2 cellular contexts compared by ENCODE assay signal in genomic region chr11:68027667-68028066, GRCh38.
TF ChIP-seq lines count a peak whose summit lies in the region.

No MANE protein-coding gene starts in this region.

TF ChIP-seq in SK-N-SH, 30 proteins besides CTCF, POLR2A, EP300 and RAD21:
- TF ChIP-seq, protein P1, sequence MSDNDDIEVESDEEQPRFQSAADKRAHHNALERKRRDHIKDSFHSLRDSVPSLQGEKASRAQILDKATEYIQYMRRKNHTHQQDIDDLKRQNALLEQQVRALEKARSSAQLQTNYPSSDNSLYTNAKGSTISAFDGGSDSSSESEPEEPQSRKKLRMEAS (IDR thresholded peaks at IDR 0.05; ENCODE audit: low read depth), result no peak
- TF ChIP-seq FOXM1 (IDR thresholded peaks at IDR 0.05; ENCODE audit: low read depth), result no peak
- no peak for TF ChIP-seq SIN3A (IDR thresholded peaks at IDR 0.05; ENCODE audit: borderline replicate concordance, low read depth, low read length)
- TF ChIP-seq, protein P2, sequence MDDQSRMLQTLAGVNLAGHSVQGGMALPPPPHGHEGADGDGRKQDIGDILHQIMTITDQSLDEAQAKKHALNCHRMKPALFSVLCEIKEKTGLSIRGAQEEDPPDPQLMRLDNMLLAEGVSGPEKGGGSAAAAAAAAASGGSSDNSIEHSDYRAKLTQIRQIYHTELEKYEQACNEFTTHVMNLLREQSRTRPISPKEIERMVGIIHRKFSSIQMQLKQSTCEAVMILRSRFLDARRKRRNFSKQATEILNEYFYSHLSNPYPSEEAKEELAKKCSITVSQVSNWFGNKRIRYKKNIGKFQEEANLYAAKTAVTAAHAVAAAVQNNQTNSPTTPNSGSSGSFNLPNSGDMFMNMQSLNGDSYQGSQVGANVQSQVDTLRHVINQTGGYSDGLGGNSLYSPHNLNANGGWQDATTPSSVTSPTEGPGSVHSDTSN (IDR thresholded peaks at IDR 0.05), result no peak
- no peak for TF ChIP-seq TEAD4 (IDR thresholded peaks at IDR 0.05; ENCODE audit: borderline replicate concordance, insufficient read depth)
- TF ChIP-seq MXI1 (IDR thresholded peaks at IDR 0.05; ENCODE audit: low read depth, low read length), result no peak
- TF ChIP-seq, protein P3, sequence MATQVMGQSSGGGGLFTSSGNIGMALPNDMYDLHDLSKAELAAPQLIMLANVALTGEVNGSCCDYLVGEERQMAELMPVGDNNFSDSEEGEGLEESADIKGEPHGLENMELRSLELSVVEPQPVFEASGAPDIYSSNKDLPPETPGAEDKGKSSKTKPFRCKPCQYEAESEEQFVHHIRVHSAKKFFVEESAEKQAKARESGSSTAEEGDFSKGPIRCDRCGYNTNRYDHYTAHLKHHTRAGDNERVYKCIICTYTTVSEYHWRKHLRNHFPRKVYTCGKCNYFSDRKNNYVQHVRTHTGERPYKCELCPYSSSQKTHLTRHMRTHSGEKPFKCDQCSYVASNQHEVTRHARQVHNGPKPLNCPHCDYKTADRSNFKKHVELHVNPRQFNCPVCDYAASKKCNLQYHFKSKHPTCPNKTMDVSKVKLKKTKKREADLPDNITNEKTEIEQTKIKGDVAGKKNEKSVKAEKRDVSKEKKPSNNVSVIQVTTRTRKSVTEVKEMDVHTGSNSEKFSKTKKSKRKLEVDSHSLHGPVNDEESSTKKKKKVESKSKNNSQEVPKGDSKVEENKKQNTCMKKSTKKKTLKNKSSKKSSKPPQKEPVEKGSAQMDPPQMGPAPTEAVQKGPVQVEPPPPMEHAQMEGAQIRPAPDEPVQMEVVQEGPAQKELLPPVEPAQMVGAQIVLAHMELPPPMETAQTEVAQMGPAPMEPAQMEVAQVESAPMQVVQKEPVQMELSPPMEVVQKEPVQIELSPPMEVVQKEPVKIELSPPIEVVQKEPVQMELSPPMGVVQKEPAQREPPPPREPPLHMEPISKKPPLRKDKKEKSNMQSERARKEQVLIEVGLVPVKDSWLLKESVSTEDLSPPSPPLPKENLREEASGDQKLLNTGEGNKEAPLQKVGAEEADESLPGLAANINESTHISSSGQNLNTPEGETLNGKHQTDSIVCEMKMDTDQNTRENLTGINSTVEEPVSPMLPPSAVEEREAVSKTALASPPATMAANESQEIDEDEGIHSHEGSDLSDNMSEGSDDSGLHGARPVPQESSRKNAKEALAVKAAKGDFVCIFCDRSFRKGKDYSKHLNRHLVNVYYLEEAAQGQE (IDR thresholded peaks at IDR 0.05; ENCODE audit: low read depth, low read length), result no peak
- TF ChIP-seq RXRA (IDR thresholded peaks at IDR 0.05; ENCODE audit: borderline replicate concordance, low read depth), result no peak
- no peak for TF ChIP-seq USF2 (IDR thresholded peaks at IDR 0.05; ENCODE audit: borderline replicate concordance, low read depth, low read length)
- TF ChIP-seq, protein P4, sequence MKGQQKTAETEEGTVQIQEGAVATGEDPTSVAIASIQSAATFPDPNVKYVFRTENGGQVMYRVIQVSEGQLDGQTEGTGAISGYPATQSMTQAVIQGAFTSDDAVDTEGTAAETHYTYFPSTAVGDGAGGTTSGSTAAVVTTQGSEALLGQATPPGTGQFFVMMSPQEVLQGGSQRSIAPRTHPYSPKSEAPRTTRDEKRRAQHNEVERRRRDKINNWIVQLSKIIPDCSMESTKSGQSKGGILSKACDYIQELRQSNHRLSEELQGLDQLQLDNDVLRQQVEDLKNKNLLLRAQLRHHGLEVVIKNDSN (IDR thresholded peaks at IDR 0.05; ENCODE audit: borderline replicate concordance, low read depth), result no peak
- TF ChIP-seq CHD2 (IDR thresholded peaks at IDR 0.05; ENCODE audit: low read length, partially characterized antibody), result no peak
- no peak for TF ChIP-seq GATA2 (CRISPR knock-in tag; IDR thresholded peaks at IDR 0.05)
- no peak for TF ChIP-seq NRF1 (IDR thresholded peaks at IDR 0.05; ENCODE audit: low read depth, low read length)
- no peak for TF ChIP-seq TAF1 (IDR thresholded peaks at IDR 0.05; ENCODE audit: borderline replicate concordance, low read depth, low read length)
- no peak for TF ChIP-seq YY1 (IDR thresholded peaks at IDR 0.05; ENCODE audit: low read depth)
- TF ChIP-seq POLR2AphosphoS5 (IDR thresholded peaks at IDR 0.05; ENCODE audit: low read depth, low read length), result no peak
- TF ChIP-seq JUND (IDR thresholded peaks at IDR 0.05), result no peak
- no peak for TF ChIP-seq MEF2A (IDR thresholded peaks at IDR 0.05; ENCODE audit: borderline replicate concordance, low read depth)
- no peak for TF ChIP-seq TCF12 (IDR thresholded peaks at IDR 0.05)
- TF ChIP-seq ELF1 (IDR thresholded peaks at IDR 0.05), result no peak

TF ChIP-seq in SK-N-SH treated with all-trans-retinoic acid at 6 μM for 48 hours, 23 proteins besides CTCF, POLR2A, EP300 and RAD21:
- no peak for TF ChIP-seq CSRNP3 (CRISPR knock-in tag; IDR thresholded peaks at IDR 0.05)
- TF ChIP-seq SNAI2 (CRISPR knock-in tag; IDR thresholded peaks at IDR 0.05), result no peak
- TF ChIP-seq, protein P5, sequence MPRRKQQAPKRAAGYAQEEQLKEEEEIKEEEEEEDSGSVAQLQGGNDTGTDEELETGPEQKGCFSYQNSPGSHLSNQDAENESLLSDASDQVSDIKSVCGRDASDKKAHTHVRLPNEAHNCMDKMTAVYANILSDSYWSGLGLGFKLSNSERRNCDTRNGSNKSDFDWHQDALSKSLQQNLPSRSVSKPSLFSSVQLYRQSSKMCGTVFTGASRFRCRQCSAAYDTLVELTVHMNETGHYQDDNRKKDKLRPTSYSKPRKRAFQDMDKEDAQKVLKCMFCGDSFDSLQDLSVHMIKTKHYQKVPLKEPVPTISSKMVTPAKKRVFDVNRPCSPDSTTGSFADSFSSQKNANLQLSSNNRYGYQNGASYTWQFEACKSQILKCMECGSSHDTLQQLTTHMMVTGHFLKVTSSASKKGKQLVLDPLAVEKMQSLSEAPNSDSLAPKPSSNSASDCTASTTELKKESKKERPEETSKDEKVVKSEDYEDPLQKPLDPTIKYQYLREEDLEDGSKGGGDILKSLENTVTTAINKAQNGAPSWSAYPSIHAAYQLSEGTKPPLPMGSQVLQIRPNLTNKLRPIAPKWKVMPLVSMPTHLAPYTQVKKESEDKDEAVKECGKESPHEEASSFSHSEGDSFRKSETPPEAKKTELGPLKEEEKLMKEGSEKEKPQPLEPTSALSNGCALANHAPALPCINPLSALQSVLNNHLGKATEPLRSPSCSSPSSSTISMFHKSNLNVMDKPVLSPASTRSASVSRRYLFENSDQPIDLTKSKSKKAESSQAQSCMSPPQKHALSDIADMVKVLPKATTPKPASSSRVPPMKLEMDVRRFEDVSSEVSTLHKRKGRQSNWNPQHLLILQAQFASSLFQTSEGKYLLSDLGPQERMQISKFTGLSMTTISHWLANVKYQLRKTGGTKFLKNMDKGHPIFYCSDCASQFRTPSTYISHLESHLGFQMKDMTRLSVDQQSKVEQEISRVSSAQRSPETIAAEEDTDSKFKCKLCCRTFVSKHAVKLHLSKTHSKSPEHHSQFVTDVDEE (CRISPR knock-in tag; IDR thresholded peaks at IDR 0.05), result no peak
- TF ChIP-seq BACH2 (CRISPR knock-in tag; IDR thresholded peaks at IDR 0.05; ENCODE audit: borderline replicate concordance), result no peak
- no peak for TF ChIP-seq ZNF565 (CRISPR knock-in tag; conservative IDR thresholded peaks at IDR 0.05; ENCODE audit: low read depth)
- no peak for TF ChIP-seq RARB (CRISPR knock-in tag; IDR thresholded peaks at IDR 0.05)
- no peak for TF ChIP-seq ISL1 (CRISPR knock-in tag; IDR thresholded peaks at IDR 0.05)
